Comparison of ENCODE assay signal across 22 cellular contexts in the genomic region with DNA sequence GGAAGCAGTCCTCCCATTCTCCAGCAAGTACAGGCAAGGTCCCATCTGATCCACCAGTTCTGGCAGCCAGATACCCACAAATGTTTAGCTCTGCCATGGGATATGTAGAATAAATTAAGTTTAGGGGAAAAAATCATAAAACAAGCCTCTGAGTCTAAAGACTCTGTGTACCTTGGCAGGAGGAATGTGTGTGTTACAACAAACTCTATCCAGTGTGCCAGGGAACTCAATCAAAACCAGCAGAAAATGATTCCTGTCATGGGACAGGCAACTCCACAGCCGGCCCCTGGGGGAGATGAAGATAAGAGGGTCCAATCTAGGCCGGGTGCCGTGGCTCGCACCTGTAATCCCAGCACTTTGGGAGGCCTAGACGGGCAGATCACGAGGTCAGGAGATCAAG.
DNase-seq lines count a peak whose midpoint lies in the region; ATAC-seq and TF ChIP-seq lines count a peak whose summit lies in the region.
"Had no signal": no experiment of that assay in that cellular context is flagged by ENCODE, and none has a peak within 500 bp of the region (broad histone marks: within the 10 kb centered on the region; RNA-seq: fewer than 3 reads in every experiment).

No MANE protein-coding gene starts in this region.

- H3K9me3 Mint-ChIP-seq in endodermal cell: no peaks in the 10 kb centered on the region
- H3K9me3 Mint-ChIP-seq: CD8-positive, alpha-beta memory T cell; GM23338 had no signal

- H3K27me3 ChIP-seq in endodermal cell (ENCODE audit: control insufficient read depth, insufficient read depth, low read length, poor library complexity, severe bottlenecking): no peaks in the 10 kb centered on the region
- H3K27me3 ChIP-seq in osteoblast (ENCODE audit: insufficient read depth, low read length): no peaks in the 10 kb centered on the region
- H3K27me3 ChIP-seq in stomach: no peaks in the 10 kb centered on the region

- TF ChIP-seq EP300 in stomach (IDR thresholded peaks at IDR 0.05): no peak

- H3K9ac ChIP-seq in endodermal cell (ENCODE audit: extremely low read depth, low read length, poor library complexity, severe bottlenecking): no peak overlapping the region

- peaks cover 42% of the 10 kb centered on the region for H3K36me3 Mint-ChIP-seq in endodermal cell (ENCODE audit: low read depth)
- H3K36me3 Mint-ChIP-seq: CD8-positive, alpha-beta memory T cell had no signal

- no peak overlapping the region for H3K4me2 ChIP-seq in osteoblast (ENCODE audit: insufficient read depth, low read length)
- H3K4me2 ChIP-seq: GM23338 had no signal

- no peak for TF ChIP-seq CTCF in VCaP (conservative IDR thresholded peaks at IDR 0.05)
- TF ChIP-seq CTCF in endodermal cell (conservative IDR thresholded peaks at IDR 0.05): no peak
- no peak for TF ChIP-seq CTCF in osteoblast (IDR thresholded peaks at IDR 0.05; ENCODE audit: extremely low read depth, low read depth, low read length)
- TF ChIP-seq CTCF in stomach (IDR thresholded peaks at IDR 0.05): no peak

- H3K9me3 ChIP-seq in endodermal cell (ENCODE audit: control insufficient read depth, low read length): no peaks in the 10 kb centered on the region
- no peaks in the 10 kb centered on the region for H3K9me3 ChIP-seq in osteoblast (ENCODE audit: low read depth, low read length)
- no peaks in the 10 kb centered on the region for H3K9me3 ChIP-seq in stomach

- no peak for TF ChIP-seq POLR2A in stomach (IDR thresholded peaks at IDR 0.05)

- WGBS in endodermal cell (ENCODE audit: insufficient coverage in 1 of 2, insufficient read length in 1 of 2), 2 experiments: 95 to 96% methylated on average over 4 to 6 of the region's 6 CpGs
- 36 to 68% (median 50%) methylated on average over 6 of the region's 6 CpGs for WGBS in stomach, 5 donors

- no peak overlapping the region for H2AFZ ChIP-seq in osteoblast (ENCODE audit: low read length)
- H2AFZ ChIP-seq: GM23338 had no signal

- DNase-seq in endodermal cell: no peak
- DNase-seq in osteoblast (ENCODE audit: insufficient read length, low spot score, missing footprints): peak; percentile 86
- no peak for DNase-seq in stomach
- no peak for DNase-seq in dermis blood vessel endothelial cell
- no peak for DNase-seq in NCI-H774 (lab: John Stamatoyannopoulos, UW)
- DNase-seq: ACHN; CD8-positive, alpha-beta memory T cell; DND-41; GDM1; Karpas-422; MM.1S; NCI-H1105; NCI-H1930; NCI-H2171; NCI-H446 treated with DMSO at 0.1 percent for 48 hours; NCI-H82 had no signal

- peak overlapping the region; percentile 38 for H3K27ac Mint-ChIP-seq in endodermal cell
- H3K27ac Mint-ChIP-seq: B cell, GM23338 had no signal

- intact Hi-C loops in stomach (cut with DNase I; ENCODE audit: low total_unique reads): no loop called here

- peaks cover 4% of the 10 kb centered on the region for H3K79me2 ChIP-seq in osteoblast (ENCODE audit: insufficient read depth, low read length)

- ATAC-seq in HG02763 (IDR thresholded peaks at IDR 0.05; ENCODE audit: unreplicated experiment) (no peak), HG02973 (IDR thresholded peaks at IDR 0.05; ENCODE audit: unreplicated experiment) (no peak)
- ATAC-seq: GM23338, Right ventricle myocardium inferior had no signal

- H3K4me3 ChIP-seq in endodermal cell (ENCODE audit: low read length): no peak overlapping the region
- H3K4me3 ChIP-seq in osteoblast (ENCODE audit: insufficient read depth, low read length): no peak overlapping the region
- no peak overlapping the region for H3K4me3 ChIP-seq in stomach
- H3K4me3 ChIP-seq: GM23338 had no signal

- peaks cover 21% of the 10 kb centered on the region for H4K20me1 ChIP-seq in osteoblast (ENCODE audit: insufficient read depth, low read length)

- peaks cover 50% of the 10 kb centered on the region for H3K36me3 ChIP-seq in endodermal cell (ENCODE audit: control insufficient read depth, insufficient read depth, low read length)
- no peaks in the 10 kb centered on the region for H3K36me3 ChIP-seq in osteoblast (ENCODE audit: insufficient read depth, low read length)
- no peaks in the 10 kb centered on the region for H3K36me3 ChIP-seq in stomach

- H3K27ac ChIP-seq in VCaP (peak overlapping the region; percentile 28; the same call in 1 of the 2 replicates), endodermal cell (ENCODE audit: low read depth, low read length) (no peak overlapping the region), osteoblast (ENCODE audit: low read depth, low read length) (no peak overlapping the region), stomach (peak overlapping the region in 4 of 5 donors; percentile 10 to 49 (median 23))

- H3K4me1 Mint-ChIP-seq in endodermal cell: peaks cover 16% of the 10 kb centered on the region
- H3K4me1 Mint-ChIP-seq: B cell; CD8-positive, alpha-beta memory T cell had no signal

- H3K4me3 Mint-ChIP-seq in endodermal cell: no peak overlapping the region
- H3K4me3 Mint-ChIP-seq: B cell; CD8-positive, alpha-beta memory T cell; GM23338 had no signal

- H3K27me3 Mint-ChIP-seq in endodermal cell (ENCODE audit: insufficient read depth): no peaks in the 10 kb centered on the region

- H3K4me1 ChIP-seq in endodermal cell (ENCODE audit: control insufficient read depth, insufficient read depth, low read length): peaks cover 4% of the 10 kb centered on the region
- H3K4me1 ChIP-seq in osteoblast (ENCODE audit: insufficient read depth, low read length): peaks cover 14% of the 10 kb centered on the region
- peaks cover 8 to 55% (median 34%) of the 10 kb centered on the region in 4 donors for H3K4me1 ChIP-seq in stomach

Comparison
In these comparisons a context has a peak if more than half of its experiments do, and no peak if none do; other contexts are left out.
1. H3K27ac ChIP-seq: peak in VCaP (single experiment) and stomach (4 of 5); none in endodermal cell (single experiment) and osteoblast (single experiment).